In genomic region chr18:58311390-58311789, GRCh38 we compare ENCODE assay signal across 17 cellular contexts.
A peak's percentile ranks its signal among the peaks of the same experiment; 100 is the strongest.
DNase-seq lines count a peak whose midpoint lies in the region; ATAC-seq and TF ChIP-seq lines count a peak whose summit lies in the region.
"Had no signal": no experiment of that assay in that cellular context is flagged by ENCODE, and none has a peak within 500 bp of the region (broad histone marks: within the 10 kb centered on the region; RNA-seq: fewer than 3 reads in every experiment).

No MANE protein-coding gene starts in this region.

- no peaks in the 10 kb centered on the region for H3K27me3 ChIP-seq in heart right ventricle
- H3K27me3 ChIP-seq in lung (ENCODE audit: control insufficient read depth, insufficient read depth), result no peaks in the 10 kb centered on the region
- H3K27me3 ChIP-seq in upper lobe of left lung, result no peaks in the 10 kb centered on the region
- H3K27me3 ChIP-seq: dorsolateral prefrontal cortex, uterus had no signal

- no peak for TF ChIP-seq POLR2A in upper lobe of left lung (IDR thresholded peaks at IDR 0.05)

- POLR2A ChIA-PET in MCF 10A (lab: Yijun Ruan, JAX), result interaction anchor here (0.6 to 18.5 kb wide), 15 partner anchors 9 to 265 kb away, joined by 3 to 378 read pairs (median 6); no protein-coding TSS in a partner anchor

- TF ChIP-seq CTCF in heart right ventricle (IDR thresholded peaks at IDR 0.05) (no peak), MCF 10A (IDR thresholded peaks at IDR 0.05; ENCODE audit: unreplicated experiment) (no peak), lung (IDR thresholded peaks at IDR 0.05; ENCODE audit: control extremely low read depth, extremely low read depth) (no peak), upper lobe of left lung (IDR thresholded peaks at IDR 0.05) (no peak), HFFc6 (IDR thresholded peaks at IDR 0.05) (no peak)

- H3K4me1 ChIP-seq in heart right ventricle (peaks cover 19 to 73% (median 47%) of the 10 kb centered on the region in 9 donors), lung (ENCODE audit: control insufficient read depth in 2 of 2, insufficient read depth in 2 of 2, low read length in 2 of 2) (peaks cover 17 to 22% of the 10 kb centered on the region in 2 donors), upper lobe of left lung (peaks cover 51 to 65% (median 53%) of the 10 kb centered on the region in 4 donors)
- H3K4me1 ChIP-seq: parathyroid adenoma, uterus had no signal

- H3K36me3 ChIP-seq in heart right ventricle (no peaks in the 10 kb centered on the region), lung (ENCODE audit: control insufficient read depth in 2 of 2, insufficient read depth in 2 of 2, low read length in 2 of 2) (no peaks in the 10 kb centered on the region), upper lobe of left lung (no peaks in the 10 kb centered on the region)
- H3K36me3 ChIP-seq: uterus had no signal

- H3K9me3 Mint-ChIP-seq in MCF 10A (ENCODE audit: unreplicated experiment), result no peaks in the 10 kb centered on the region
- peaks cover 3% of the 10 kb centered on the region for H3K9me3 Mint-ChIP-seq in HFFc6

- intact Hi-C loops in heart right ventricle (cut with DNase I), result loop anchor here in 5 of 10 donors (5.0 to 10.0 kb wide), 5 partner anchors 49 to 687 kb away; partner anchors contain the start of gene NARS1 (in 1 of the 5)
- intact Hi-C loops in Right ventricle myocardium inferior (cut with DNase I), result loop anchor here (2.0 kb wide), 1 partner anchor 49 kb away; no protein-coding TSS in a partner anchor
- intact Hi-C loops in MCF 10A (cut with micrococcal nuclease), result no loop called here

- H3K4me1 Mint-ChIP-seq in MCF 10A (ENCODE audit: insufficient read depth, unreplicated experiment) (peaks cover 47% of the 10 kb centered on the region), HFFc6 (ENCODE audit: low read depth) (peaks cover 31% of the 10 kb centered on the region)

- no peak for DNase-seq in heart right ventricle
- DNase-seq in Right ventricle myocardium inferior (ENCODE audit: missing footprints), result no peak
- no peak for DNase-seq in MCF 10A (ENCODE audit: unreplicated experiment)
- no peak for DNase-seq in lung (ENCODE audit: low spot score)
- DNase-seq in upper lobe of left lung, result no peak
- DNase-seq in SW480 (ENCODE audit: low spot score), result no peak
- no peak for DNase-seq in HFFc6
- no peak for DNase-seq in activated gamma-delta T cell (lab: John Stamatoyannopoulos, UW)
- DNase-seq: activated B cell treated with CpG ODN at 0.5 μM for 24 hours, dorsolateral prefrontal cortex, H7, hypothalamus, NCI-H1417, NCI-H2171 treated with DMSO at 0.1 percent for 48 hours, SW 1271, uterus had no signal

- H3K4me3 ChIP-seq in heart right ventricle (no peak overlapping the region), lung (no peak overlapping the region), upper lobe of left lung (no peak overlapping the region)
- H3K4me3 ChIP-seq: dorsolateral prefrontal cortex, uterus had no signal

- 80 to 84% methylated on average over 6 of the region's 6 CpGs for WGBS in heart right ventricle, 2 donors
- WGBS in lung, 2 donors, result 74 to 79% methylated on average over 6 of the region's 6 CpGs
- 80 to 83% methylated on average over 6 of the region's 6 CpGs for WGBS in upper lobe of left lung, 2 donors

- H3K9me3 ChIP-seq in heart right ventricle (peaks cover 0 to 3% (median 0%) of the 10 kb centered on the region in 11 donors), lung (ENCODE audit: control insufficient read depth in 2 of 2, insufficient read depth in 1 of 2, low read length in 1 of 2) (no peaks in the 10 kb centered on the region), upper lobe of left lung (no peaks in the 10 kb centered on the region)
- H3K9me3 ChIP-seq: uterus had no signal

- no peak overlapping the region for H3K4me3 Mint-ChIP-seq in MCF 10A (ENCODE audit: unreplicated experiment)
- H3K4me3 Mint-ChIP-seq in HFFc6, result no peak overlapping the region
- H3K4me3 Mint-ChIP-seq: activated B cell treated with CpG ODN at 0.5 μM for 24 hours had no signal

- H3K27ac ChIP-seq in heart right ventricle, result peak overlapping the region in 9 of 10 donors; percentile 29 to 82 (median 68)
- peak overlapping the region; percentile 75 to 84 for H3K27ac ChIP-seq in lung (ENCODE audit: low read depth in 1 of 2, low read length in 1 of 2)
- H3K27ac ChIP-seq in upper lobe of left lung, result peak overlapping the region; percentile 50 to 80 (median 65)
- H3K27ac ChIP-seq: uterus had no signal

- no peak for TF ChIP-seq EP300 in upper lobe of left lung (IDR thresholded peaks at IDR 0.05)

- H3K27me3 Mint-ChIP-seq in MCF 10A (ENCODE audit: insufficient read depth, unreplicated experiment) (no peaks in the 10 kb centered on the region), HFFc6 (ENCODE audit: insufficient read depth) (peaks cover 4% of the 10 kb centered on the region)
- H3K27me3 Mint-ChIP-seq: activated B cell treated with CpG ODN at 0.5 μM for 24 hours had no signal

- peaks cover 6% of the 10 kb centered on the region for H3K36me3 Mint-ChIP-seq in MCF 10A (ENCODE audit: insufficient read depth, unreplicated experiment)
- H3K36me3 Mint-ChIP-seq in HFFc6 (ENCODE audit: low read depth), result peaks cover under 1% of the 10 kb centered on the region; the same call in 1 of the 2 replicates

- ATAC-seq in heart right ventricle (no peak), Right ventricle myocardium inferior (no peak), lung (ENCODE audit: insufficient read depth, low FRiP score) (no peak), upper lobe of left lung (ENCODE audit: low FRiP score in 2 of 2) (no peak)

- BruUV-seq in MCF 10A (replicated peaks; lab: Mats Ljungman, UMichigan), result no TSS peak

- H3K27ac Mint-ChIP-seq in MCF 10A (ENCODE audit: low read depth, unreplicated experiment), result peak overlapping the region; percentile 43
- H3K27ac Mint-ChIP-seq in HFFc6, result no peak overlapping the region
- H3K27ac Mint-ChIP-seq: activated B cell treated with CpG ODN at 0.5 μM for 24 hours had no signal

- CTCF ChIA-PET in MCF 10A (lab: Yijun Ruan, JAX), result interaction anchor here (0.9 kb wide), 1 partner anchor 16 kb away, joined by 3 read pairs; no protein-coding TSS in a partner anchor
